Comparison of ENCODE assay signal across 14 cellular contexts in genomic region chr15:22944651-22945050, GRCh38. TPM values are rescaled to one million over a fixed set of nuclear protein-coding genes. Genes with fewer than 3 reads are reported as not detected.
A peak's percentile ranks its signal among the peaks of the same experiment; 100 is the strongest.
DNase-seq lines count a peak whose midpoint lies in the region; ATAC-seq and TF ChIP-seq lines count a peak whose summit lies in the region.
"Had no signal": no experiment of that assay in that cellular context is flagged by ENCODE, and none has a peak within 500 bp of the region (broad histone marks: within the 10 kb centered on the region; RNA-seq: fewer than 3 reads in every experiment).

No MANE protein-coding gene starts in this region.

- dilution Hi-C loops in mammary epithelial cell (cut with HindIII; ENCODE audit: low sequenced_read_pairs), result no loop called here

- ATAC-seq in effector memory CD8-positive, alpha-beta T cell (replicated peaks), result no peak
- ATAC-seq: naive thymus-derived CD4-positive, alpha-beta T cell; upper lobe of right lung had no signal

- DNase-seq in HT-29 (ENCODE audit: low spot score) (peak; percentile 64), NCI-H2171 (lab: John Stamatoyannopoulos, UW) (peak; percentile 82), mammary epithelial cell (peak; percentile 58), dedifferentiated amniotic fluid mesenchymal stem cell (ENCODE audit: extremely low spot score) (no peak)
- DNase-seq in stimulated activated naive CD4-positive, alpha-beta T cell treated with Interleukin-2 at 50 U/mL for 16 hours (lab: John Stamatoyannopoulos, UW), result no peak
- DNase-seq in effector memory CD8-positive, alpha-beta T cell, result no peak
- DNase-seq: activated naive CD4-positive, alpha-beta T cell; BE2C; kidney glomerular epithelial cell; naive thymus-derived CD4-positive, alpha-beta T cell; upper lobe of right lung; WERI-Rb-1 had no signal

- in situ Hi-C loops in mammary epithelial cell (cut with MboI; ENCODE audit: low sequenced_read_pairs in 2 of 2), result loop anchor here in 1 of 2 donors (10.0 kb wide), 3 partner anchors 50 to 90 kb away; no protein-coding TSS in a partner anchor

- H3K27me3 ChIP-seq in mammary epithelial cell (ENCODE audit: insufficient read depth, low read length), result no peaks in the 10 kb centered on the region
- no peaks in the 10 kb centered on the region for H3K27me3 ChIP-seq in rectal smooth muscle tissue (ENCODE audit: control insufficient read depth, insufficient read depth, low read length)
- H3K27me3 ChIP-seq: BE2C, right atrium auricular region, upper lobe of right lung had no signal

- no peak overlapping the region for H3K4me3 Mint-ChIP-seq in effector memory CD8-positive, alpha-beta T cell
- H3K4me3 Mint-ChIP-seq: naive thymus-derived CD4-positive, alpha-beta T cell had no signal

- H3K36me3 Mint-ChIP-seq in effector memory CD8-positive, alpha-beta T cell (ENCODE audit: insufficient read depth), result no peaks in the 10 kb centered on the region

- H4K20me1 ChIP-seq in mammary epithelial cell (ENCODE audit: insufficient read depth, low read length), result no peaks in the 10 kb centered on the region

- no peak for TF ChIP-seq CTCF in mammary epithelial cell (conservative IDR thresholded peaks at IDR 0.05 in 1 of 2, IDR thresholded peaks at IDR 0.05 in 1 of 2; ENCODE audit: extremely low read depth in 1 of 2, insufficient read depth in 1 of 2, low read depth in 1 of 2, low read length in 2 of 2)

- peaks cover 23 to 27% of the 10 kb centered on the region in 2 donors for H3K27me3 Mint-ChIP-seq in effector memory CD8-positive, alpha-beta T cell

- H3K9ac ChIP-seq in mammary epithelial cell (ENCODE audit: insufficient read depth, low read length) (no peak overlapping the region), rectal smooth muscle tissue (ENCODE audit: low read length) (no peak overlapping the region)

- H3K27ac ChIP-seq in mammary epithelial cell (ENCODE audit: insufficient read depth, low read depth, low read length), result no peak overlapping the region
- peak overlapping the region; percentile 72 for H3K27ac ChIP-seq in rectal smooth muscle tissue (ENCODE audit: low read depth, low read length)
- H3K27ac ChIP-seq: right atrium auricular region, upper lobe of right lung, WERI-Rb-1 had no signal

- peaks cover 19% of the 10 kb centered on the region for H3K36me3 ChIP-seq in mammary epithelial cell (ENCODE audit: insufficient read depth, low read length)
- peaks cover 20% of the 10 kb centered on the region for H3K36me3 ChIP-seq in rectal smooth muscle tissue (ENCODE audit: control insufficient read depth, insufficient read depth, low read length)
- H3K36me3 ChIP-seq: WERI-Rb-1 had no signal

- H3K9me3 Mint-ChIP-seq in effector memory CD8-positive, alpha-beta T cell, result no peaks in the 10 kb centered on the region
- H3K9me3 Mint-ChIP-seq: naive thymus-derived CD4-positive, alpha-beta T cell had no signal

- peaks cover 10 to 17% of the 10 kb centered on the region in 2 donors for H3K4me1 Mint-ChIP-seq in effector memory CD8-positive, alpha-beta T cell (ENCODE audit: low read depth in 2 of 2)

- H3K4me2 ChIP-seq in mammary epithelial cell (ENCODE audit: insufficient read depth, low read depth, low read length), result no peak overlapping the region

- no peak overlapping the region for H3K4me3 ChIP-seq in mammary epithelial cell (replicated peaks in 1 of 3; ENCODE audit: insufficient read depth in 1 of 3, low read depth in 2 of 3, low read length in 3 of 3)
- H3K4me3 ChIP-seq in rectal smooth muscle tissue (ENCODE audit: low read length), result no peak overlapping the region
- H3K4me3 ChIP-seq: right atrium auricular region, upper lobe of right lung had no signal

- peaks cover 18% of the 10 kb centered on the region for H3K4me1 ChIP-seq in mammary epithelial cell (ENCODE audit: insufficient read depth, low read length)
- H3K4me1 ChIP-seq in rectal smooth muscle tissue (ENCODE audit: control insufficient read depth, insufficient read depth, low read length), result peaks cover 10% of the 10 kb centered on the region

- no TSS peak for BruUV-seq in mammary epithelial cell (replicated peaks; lab: Mats Ljungman, UMichigan)

- H2AFZ ChIP-seq in mammary epithelial cell (ENCODE audit: low read depth, low read length), result no peak overlapping the region

- 25% methylated on average over 7 of the region's 8 CpGs for WGBS in mammary epithelial cell (ENCODE audit: low coverage, missing lambda C conversion rate)

- intact Hi-C loops in mammary epithelial cell (cut with micrococcal nuclease), result no loop called here

- H3K27ac Mint-ChIP-seq in effector memory CD8-positive, alpha-beta T cell, result no peak overlapping the region
- H3K27ac Mint-ChIP-seq: naive thymus-derived CD4-positive, alpha-beta T cell had no signal

- H3K9me3 ChIP-seq in mammary epithelial cell (replicated peaks; ENCODE audit: insufficient read depth, low read length), result no peaks in the 10 kb centered on the region
- H3K9me3 ChIP-seq: BE2C, right atrium auricular region, upper lobe of right lung had no signal

- CTCF ChIA-PET in mammary epithelial cell (lab: Charles Lee; ENCODE audit: low non-redundant PET), result no interaction called here

- peaks cover 69% of the 10 kb centered on the region for H3K79me2 ChIP-seq in mammary epithelial cell (ENCODE audit: insufficient read depth, low read length)

RNA-seq across cellular contexts. Expression of gene CYFIP1, which starts 35.5 kb away (rescaled TPM):
- 193 and 215 TPM in 2 replicates for total RNA-seq in HT-29 (2014; rRNA removed; shearing (Covaris generic))
- 100 to 1,000 TPM; 128 to 158 TPM for total RNA-seq in mammary epithelial cell
- polyA plus RNA-seq in mammary epithelial cell, result 73.3 TPM
- polyA minus RNA-seq in mammary epithelial cell, result 292 TPM

Comparison
In these comparisons a context has a peak if more than half of its experiments do, and no peak if none do; other contexts are left out.
1. DNase-seq: peak in HT-29 (single experiment), NCI-H2171 (single experiment) and mammary epithelial cell (single experiment); none in dedifferentiated amniotic fluid mesenchymal stem cell (single experiment), stimulated activated naive CD4-positive, alpha-beta T cell treated with Interleukin-2 at 50 U/mL for 16 hours (single experiment) and effector memory CD8-positive, alpha-beta T cell (0 of 3).